27 cellular contexts compared by ENCODE assay signal in the genomic region with DNA sequence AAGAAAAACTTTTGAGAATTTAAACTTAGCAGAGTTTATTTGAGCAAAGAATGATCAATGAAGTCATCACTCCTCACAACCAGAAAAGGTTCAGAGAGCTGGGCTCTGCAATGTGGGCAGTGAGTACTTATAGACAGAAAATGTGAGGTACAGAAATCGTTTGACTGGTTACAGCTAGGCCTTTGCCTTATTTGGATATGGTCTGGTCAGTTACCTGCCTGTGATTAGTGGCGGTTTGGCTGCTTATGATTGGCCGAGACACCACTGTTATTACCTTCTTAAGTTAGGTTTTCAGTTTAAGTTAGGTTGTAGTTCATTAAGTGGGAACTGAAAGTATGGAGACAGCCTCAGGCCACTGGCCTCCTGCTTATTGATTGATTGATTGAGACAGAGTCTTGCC.
"Had no signal": no experiment of that assay in that cellular context is flagged by ENCODE, and none has a peak within 500 bp of the region (broad histone marks: within the 10 kb centered on the region; RNA-seq: fewer than 3 reads in every experiment).

No MANE protein-coding gene starts in this region.

- H3K36me3 ChIP-seq: ascending aorta, breast epithelium, cardiac muscle cell, WERI-Rb-1 had no signal

- H3K27ac ChIP-seq: ascending aorta, breast epithelium, cardiac muscle cell, coronary artery, dorsolateral prefrontal cortex, WERI-Rb-1 had no signal

- H3K27me3 ChIP-seq: ascending aorta, breast epithelium, cardiac muscle cell, dorsolateral prefrontal cortex had no signal

- DNase-seq: activated B cell treated with CpG ODN at 0.5 μM for 24 hours; activated CD4-positive, alpha-beta memory T cell treated with anti-CD3 and anti-CD28 coated beads for 36 hours; activated CD4-positive, alpha-beta T cell treated with anti-CD3 and anti-CD28 coated beads for 48 hours; activated CD8-positive, alpha-beta memory T cell treated with anti-CD3 and anti-CD28 coated beads, Interleukin-2, amount 10 ng/mL, durations not matched to agents 7 days and 5 days; activated CD8-positive, alpha-beta memory T cell treated with anti-CD3 and anti-CD28 coated beads, Interleukin-2, amount 50 U/mL, for 4 hours; activated CD8-positive, alpha-beta T cell treated with anti-CD3 and anti-CD28 coated beads, Interleukin-2, amount 10 ng/mL, durations not matched to agents 7 days and 5 days; activated effector memory CD4-positive, alpha-beta T cell treated with anti-CD3 and anti-CD28 coated beads, Interleukin-2, amount 50 U/mL, for 16 hours; activated naive CD4-positive, alpha-beta T cell treated with anti-CD3 and anti-CD28 coated beads, Interleukin-2, amount 10 ng/mL, durations not matched to agents 7 days and 5 days; activated naive CD8-positive, alpha-beta T cell treated with anti-CD3 and anti-CD28 coated beads, Interleukin-2, amount 10 ng/mL, durations not matched to agents 7 days and 5 days; activated T-cell treated with anti-CD3 and anti-CD28 coated beads, Interleukin-2, amount 50 U/mL, for 1 hour; activated T-cell treated with anti-CD3 and anti-CD28 coated beads, Interleukin-2, amount 50 U/mL, for 48 hours; dorsolateral prefrontal cortex; effector memory CD4-positive, alpha-beta T cell; endodermal cell; foreskin fibroblast; head of caudate nucleus; T-helper 1 cell; T-helper 17 cell; T1000; WERI-Rb-1 had no signal

- H3K4me3 ChIP-seq: ascending aorta, breast epithelium, cardiac muscle cell, coronary artery, dorsolateral prefrontal cortex had no signal

- H3K9me3 ChIP-seq: ascending aorta, breast epithelium had no signal

- H3K4me1 ChIP-seq: ascending aorta, breast epithelium had no signal

- ATAC-seq: activated CD4-positive, CD25-positive, alpha-beta regulatory T cell treated with anti-CD3 and anti-CD28 coated beads, Interleukin-2, amount 50 U/mL, for 24 hours; activated CD8-positive, alpha-beta memory T cell treated with anti-CD3 and anti-CD28 coated beads, Interleukin-2, amount 10 ng/mL, durations not matched to agents 7 days and 5 days; activated CD8-positive, alpha-beta T cell treated with anti-CD3 and anti-CD28 coated beads, Interleukin-2, amount 10 ng/mL, durations not matched to agents 7 days and 5 days; activated naive CD4-positive, alpha-beta T cell treated with anti-CD3 and anti-CD28 coated beads, Interleukin-2, amount 50 U/mL, for 72 hours; esophagus mucosa; T-helper 17 cell had no signal
